Comparison of ENCODE assay signal across 32 cellular contexts in the genomic region with DNA sequence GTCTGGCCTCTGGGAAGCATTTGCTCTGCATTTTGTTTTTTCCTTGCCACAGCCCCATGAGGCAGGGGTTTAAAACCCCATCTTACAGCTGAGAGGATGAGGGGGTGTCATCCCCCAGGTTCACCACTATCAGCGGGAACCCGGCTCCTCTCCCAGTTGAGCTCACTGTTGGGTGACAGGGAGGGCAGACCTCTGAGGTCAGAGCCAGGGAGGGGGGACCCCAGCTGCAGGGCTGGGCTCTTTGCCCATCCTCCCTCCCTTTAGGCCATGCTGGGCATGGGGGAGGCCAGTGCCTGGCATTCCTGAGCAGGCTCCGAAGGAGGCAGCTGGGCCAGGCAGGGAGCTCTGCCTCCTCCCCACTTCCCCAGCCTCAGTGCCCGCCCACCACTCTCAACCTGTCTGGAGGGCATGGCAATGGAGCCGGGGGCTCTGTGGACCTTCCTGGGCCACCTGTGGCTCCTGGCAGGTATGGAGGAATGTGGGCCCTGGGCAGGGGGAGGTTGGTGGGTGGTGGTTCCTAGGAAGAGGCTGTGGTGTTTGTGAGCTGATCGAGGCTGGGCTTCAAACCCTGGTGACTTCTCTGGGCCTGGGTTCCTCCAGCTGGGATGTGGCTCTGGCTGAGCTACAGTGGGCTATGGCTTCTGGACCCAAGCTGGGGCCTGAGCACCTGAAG. TPM values are rescaled to one million over a fixed set of nuclear protein-coding genes. Genes with fewer than 3 reads are reported as not detected.
DNase-seq lines count a peak whose midpoint lies in the region; ATAC-seq and TF ChIP-seq lines count a peak whose summit lies in the region.
"Had no signal": no experiment of that assay in that cellular context is flagged by ENCODE, and none has a peak within 500 bp of the region (broad histone marks: within the 10 kb centered on the region; RNA-seq: fewer than 3 reads in every experiment).

No MANE protein-coding gene starts in this region.

- H2BK120ac ChIP-seq in neuronal stem cell (ENCODE audit: low read depth, low read length), result peak overlapping the region; percentile 6

- H3K4me1 ChIP-seq in neuronal stem cell (ENCODE audit: control insufficient read depth in 2 of 2, insufficient read depth in 1 of 2, low read depth in 1 of 2, low read length in 2 of 2), result peaks cover 15 to 27% of the 10 kb centered on the region in 2 donors
- H3K4me1 ChIP-seq in lower lobe of right lung, result no peaks in the 10 kb centered on the region
- H3K4me1 ChIP-seq: colonic mucosa, right lobe of liver, SJCRH30 had no signal

- no peak overlapping the region for H3K14ac ChIP-seq in neuronal stem cell (ENCODE audit: low read length)

- ATAC-seq in lower lobe of right lung (no peak), omental fat pad (ENCODE audit: low FRiP score) (no peak)
- ATAC-seq: right lobe of liver; stimulated activated memory B cell treated with anti-CD40 and anti-IgM and Interleukin-4, amounts not matched to agents 10 μg/mL and 1 μg/mL and 100 μg/mL, for 72 hours; T-cell had no signal

- no peak overlapping the region for H4K91ac ChIP-seq in neuronal stem cell (ENCODE audit: low read depth, low read length, poor library complexity)

- DNase-seq in amniotic epithelial cell (ENCODE audit: low read depth), result peak; percentile 36
- peak; percentile 69 to 81 for DNase-seq in hippocampal formation (lab: John Stamatoyannopoulos, UW)
- DNase-seq in neuronal stem cell (ENCODE audit: low spot score), result no peak
- peak in 42 of 49 donors; percentile 20 to 86 (median 62) for DNase-seq in substantia nigra (lab: John Stamatoyannopoulos, UW)
- no peak for DNase-seq in lower lobe of right lung
- no peak for DNase-seq in NCI-H1694 treated with DMSO at 0.1 percent for 48 hours (lab: John Stamatoyannopoulos, UW)
- no peak for DNase-seq in omental fat pad (ENCODE audit: low spot score)
- DNase-seq in NCI-H2081 (lab: John Stamatoyannopoulos, UW), result no peak
- DNase-seq: activated B cell treated with CpG ODN at 0.5 μM for 24 hours; activated CD4-positive, alpha-beta T cell treated with anti-CD3 and anti-CD28 coated beads, Interleukin-2, amount 50 U/mL, for 4 hours; activated naive CD4-positive, alpha-beta T cell treated with anti-CD3 and anti-CD28 coated beads for 36 hours; adrenal gland; Calu3; colonic mucosa; effector memory CD4-positive, alpha-beta T cell; erythroblast; heart left ventricle; left cardiac atrium; NCI-H2171 treated with DMSO at 0.1 percent for 48 hours; NCI-H526; ovary; right lobe of liver; SJCRH30; stimulated activated CD4-positive, alpha-beta T cell treated with anti-CD3 and anti-CD28 coated beads, Interleukin-12 subunit alpha, Interleukin-12 subunit beta, amount 100 ng/mL, for 4 hours; stimulated activated CD4-positive, alpha-beta T cell treated with anti-CD3 and anti-CD28 coated beads, Interleukin-4, amount 100 ng/mL, for 24 hours; T-cell; uterus had no signal

- H3K23ac ChIP-seq in neuronal stem cell (ENCODE audit: low read depth, low read length, poor library complexity), result no peak overlapping the region

- H3K4ac ChIP-seq in neuronal stem cell (ENCODE audit: low read length), result no peak overlapping the region

- H2AK5ac ChIP-seq in neuronal stem cell (ENCODE audit: low read depth, low read length), result no peak overlapping the region

- TF ChIP-seq CTCF in lower lobe of right lung (IDR thresholded peaks at IDR 0.05) (no peak), omental fat pad (IDR thresholded peaks at IDR 0.05) (no peak)

- intact Hi-C loops in lower lobe of right lung (cut with DNase I), result no loop called here

- no peak overlapping the region for H2BK12ac ChIP-seq in neuronal stem cell (ENCODE audit: low read length)

- H3K36me3 ChIP-seq in neuronal stem cell (replicated peaks in 1 of 2; ENCODE audit: control insufficient read depth in 2 of 2, insufficient read depth in 2 of 2, low read length in 2 of 2), result peaks cover 59 to 93% of the 10 kb centered on the region in 2 donors
- no peaks in the 10 kb centered on the region for H3K36me3 ChIP-seq in lower lobe of right lung
- H3K36me3 ChIP-seq: adrenal gland, colonic mucosa, heart left ventricle, ovary, right lobe of liver, SJCRH30, suprapubic skin, uterus had no signal

- H2BK15ac ChIP-seq in neuronal stem cell (ENCODE audit: low read length), result no peak overlapping the region

- H2BK5ac ChIP-seq in neuronal stem cell (ENCODE audit: low read length), result peak overlapping the region; percentile 1

- peak overlapping the region; percentile 18 for H3K18ac ChIP-seq in neuronal stem cell (ENCODE audit: low read length)

- no CpG with 5 or more reads among the region's 6 CpGs for WGBS in neuronal stem cell (ENCODE audit: extremely low coverage in 2 of 2, insufficient read length in 2 of 2, insufficient replicate concordance in 1 of 2), 2 donors

- no peaks in the 10 kb centered on the region for H3K27me3 ChIP-seq in neuronal stem cell (ENCODE audit: control insufficient read depth in 3 of 3, insufficient read depth in 3 of 3, low read depth in 1 of 3, low read length in 3 of 3)
- H3K27me3 ChIP-seq in lower lobe of right lung (ENCODE audit: low read depth), result peaks cover 53% of the 10 kb centered on the region
- H3K27me3 ChIP-seq: colonic mucosa, ovary, right lobe of liver, uterus had no signal

- peak overlapping the region in 1 of 2 donors; percentile 10 for H3K4me3 ChIP-seq in neuronal stem cell (ENCODE audit: low read length in 2 of 2)
- H3K4me3 ChIP-seq in lower lobe of right lung, result no peak overlapping the region
- H3K4me3 ChIP-seq: adrenal gland, colonic mucosa, heart left ventricle, ovary, right lobe of liver, SJCRH30, suprapubic skin, uterus had no signal

- peaks cover 46% of the 10 kb centered on the region for H3K79me1 ChIP-seq in neuronal stem cell (ENCODE audit: low read depth, low read length)

- H3K9me3 ChIP-seq in neuronal stem cell (replicated peaks in 1 of 2; ENCODE audit: control insufficient read depth in 2 of 2, insufficient read depth in 1 of 2, low read depth in 1 of 2, low read length in 2 of 2) (peaks cover 0 to 2% of the 10 kb centered on the region in 2 donors), lower lobe of right lung (no peaks in the 10 kb centered on the region)
- H3K9me3 ChIP-seq: adrenal gland, colonic mucosa, heart left ventricle, ovary, right lobe of liver, SJCRH30, suprapubic skin, uterus had no signal

- H3K9ac ChIP-seq in neuronal stem cell (ENCODE audit: low read depth, low read length, poor library complexity), result peak overlapping the region; percentile 9

- H3K27ac ChIP-seq in neuronal stem cell (replicated peaks; ENCODE audit: low read length) (no peak overlapping the region), substantia nigra (ENCODE audit: low read depth, low read length, poor library complexity, severe bottlenecking) (peak overlapping the region; percentile 93), lower lobe of right lung (no peak overlapping the region)
- H3K27ac ChIP-seq: adrenal gland, C4-2B, colonic mucosa, heart left ventricle, ovary, right lobe of liver, SJCRH30, suprapubic skin, uterus had no signal

- H4K8ac ChIP-seq in neuronal stem cell (ENCODE audit: low read depth, low read length), result no peak overlapping the region

- H2AFZ ChIP-seq in neuronal stem cell (ENCODE audit: low read length), result no peak overlapping the region

- no peak overlapping the region for H3K4me2 ChIP-seq in neuronal stem cell (ENCODE audit: insufficient read depth, low read length, poor library complexity, severe bottlenecking)

RNA-seq across cellular contexts. Expression of a gene that starts 12.6 kb away (rescaled TPM):
- polyA plus RNA-seq in neuronal stem cell (2013, experiment 1 of 2), result 41.7 TPM
- polyA plus RNA-seq in neuronal stem cell (2013, experiment 2 of 2), result 41.7 TPM
- total RNA-seq in lower lobe of right lung (not detected), omental fat pad (10 to 100 TPM in 1 of 4 donors, 1 to 10 TPM in 2, under 1 TPM in 1; 0.32 to 16.2 (median 3.5) TPM)
- total RNA-seq: activated naive CD4-positive, alpha-beta T cell treated with anti-CD3 and anti-CD28 coated beads for 36 hours; activated T-helper 1 cell treated with anti-CD3 and anti-CD28 coated beads, Interleukin-12 subunit alpha, Interleukin-12 subunit beta, Interleukin-2, Interleukin-4 antibody, amounts not matched to agents 30 ng/mL and 10 ng/mL and 1 ng/mL, durations not matched to agents 14 hours and 24 hours and 36 hours; bronchial epithelial cell; Calu3; right lobe of liver; suprapubic skin had no signal
- polyA plus RNA-seq: heart left ventricle had no signal

Comparison
In these comparisons a context has a peak if more than half of its experiments do, and no peak if none do; other contexts are left out.
1. DNase-seq: peak in amniotic epithelial cell (single experiment), hippocampal formation (2 of 2) and substantia nigra (42 of 49); none in neuronal stem cell (single experiment), lower lobe of right lung (single experiment), NCI-H1694 treated with DMSO at 0.1 percent for 48 hours (single experiment), omental fat pad (single experiment) and NCI-H2081 (0 of 2).